22 cellular contexts compared by ENCODE assay signal in the genomic region with DNA sequence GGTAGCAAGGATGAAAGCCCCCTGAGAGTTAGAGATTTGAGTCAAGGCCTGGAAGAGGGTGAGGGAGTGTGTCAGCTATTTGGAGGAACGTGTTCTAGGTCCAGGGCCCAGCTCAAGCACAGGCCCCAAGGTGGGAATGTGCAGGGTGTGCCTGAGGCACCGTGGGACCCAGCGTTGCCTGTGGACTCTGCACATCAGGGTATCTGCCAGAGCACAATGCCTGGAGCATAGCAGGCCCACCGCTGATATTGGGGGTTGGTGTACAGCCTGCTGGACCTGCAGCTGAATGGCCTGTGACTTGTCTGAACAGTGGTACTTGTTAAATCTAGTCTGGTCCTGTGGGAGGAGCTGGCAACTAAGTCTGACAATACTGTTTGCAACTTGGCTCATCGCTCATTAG.
"Had no signal": no experiment of that assay in that cellular context is flagged by ENCODE, and none has a peak within 500 bp of the region (broad histone marks: within the 10 kb centered on the region; RNA-seq: fewer than 3 reads in every experiment).

No MANE protein-coding gene starts in this region.

- H3K36me3 ChIP-seq: esophagus muscularis mucosa, neutrophil, ovary, prostate gland, suprapubic skin, tibial artery had no signal

- H3K4me3 Mint-ChIP-seq: activated CD4-positive, alpha-beta T cell treated with anti-CD3 and anti-CD28 coated beads for 36 hours; activated CD8-positive, alpha-beta memory T cell treated with anti-CD3 and anti-CD28 coated beads, Interleukin-2, amount 10 ng/mL, durations not matched to agents 7 days and 5 days; activated CD8-positive, alpha-beta T cell treated with anti-CD3 and anti-CD28 coated beads, Interleukin-2, amount 10 ng/mL, durations not matched to agents 7 days and 5 days; activated naive CD4-positive, alpha-beta T cell treated with anti-CD3 and anti-CD28 coated beads, Interleukin-2, amount 50 U/mL, for 24 hours; activated naive CD8-positive, alpha-beta T cell treated with anti-CD3 and anti-CD28 coated beads, Interleukin-2, amount 50 U/mL, for 24 hours; memory B cell; naive thymus-derived CD8-positive, alpha-beta T cell had no signal

- ATAC-seq: activated CD4-positive, alpha-beta T cell treated with anti-CD3 and anti-CD28 coated beads for 36 hours; activated CD8-positive, alpha-beta memory T cell treated with anti-CD3 and anti-CD28 coated beads, Interleukin-2, amount 10 ng/mL, durations not matched to agents 7 days and 5 days; activated CD8-positive, alpha-beta T cell treated with anti-CD3 and anti-CD28 coated beads, Interleukin-2, amount 10 ng/mL, durations not matched to agents 7 days and 5 days; activated naive CD8-positive, alpha-beta T cell treated with anti-CD3 and anti-CD28 coated beads, Interleukin-2, amount 50 U/mL, for 24 hours; left cardiac atrium; naive thymus-derived CD8-positive, alpha-beta T cell had no signal

- H3K27ac Mint-ChIP-seq: activated CD4-positive, alpha-beta T cell treated with anti-CD3 and anti-CD28 coated beads for 36 hours; activated CD8-positive, alpha-beta memory T cell treated with anti-CD3 and anti-CD28 coated beads, Interleukin-2, amount 10 ng/mL, durations not matched to agents 7 days and 5 days; activated CD8-positive, alpha-beta T cell treated with anti-CD3 and anti-CD28 coated beads, Interleukin-2, amount 10 ng/mL, durations not matched to agents 7 days and 5 days; activated naive CD4-positive, alpha-beta T cell treated with anti-CD3 and anti-CD28 coated beads, Interleukin-2, amount 50 U/mL, for 24 hours; activated naive CD8-positive, alpha-beta T cell treated with anti-CD3 and anti-CD28 coated beads, Interleukin-2, amount 50 U/mL, for 24 hours; activated T-helper 2 cell treated with anti-CD3 and anti-CD28 coated beads, Interferon-gamma antibody, Interleukin-2, Interleukin-4, amounts not matched to agents 10 μg/mL and 5 μg/mL and 100 μg/mL, durations not matched to agents 14 hours and 24 hours and 36 hours; memory B cell; naive thymus-derived CD8-positive, alpha-beta T cell had no signal

- DNase-seq: activated CD4-positive, alpha-beta T cell treated with anti-CD3 and anti-CD28 coated beads for 36 hours; activated CD4-positive, CD25-positive, alpha-beta regulatory T cell; activated CD8-positive, alpha-beta memory T cell treated with anti-CD3 and anti-CD28 coated beads, Interleukin-2, amount 10 ng/mL, durations not matched to agents 7 days and 5 days; activated CD8-positive, alpha-beta T cell treated with anti-CD3 and anti-CD28 coated beads, Interleukin-2, amount 10 ng/mL, durations not matched to agents 7 days and 5 days; activated naive CD8-positive, alpha-beta T cell treated with anti-CD3 and anti-CD28 coated beads, Interleukin-2, amount 50 U/mL, for 24 hours; activated T-cell treated with anti-CD3 and anti-CD28 coated beads, Interleukin-2, amount 50 U/mL, for 48 hours; central memory CD4-positive, alpha-beta T cell; foreskin melanocyte; left cardiac atrium; naive thymus-derived CD8-positive, alpha-beta T cell; stimulated activated naive CD4-positive, alpha-beta T cell; tibial artery had no signal

- H3K9me3 ChIP-seq: esophagus muscularis mucosa, neutrophil, ovary, prostate gland, suprapubic skin, tibial artery had no signal

- H3K4me1 ChIP-seq: esophagus muscularis mucosa, prostate gland, tibial artery had no signal

- FAIRE-seq: endothelial cell of umbilical vein, islet of Langerhans had no signal

- H3K9me3 Mint-ChIP-seq: activated naive CD4-positive, alpha-beta T cell treated with anti-CD3 and anti-CD28 coated beads, Interleukin-2, amount 50 U/mL, for 24 hours; activated naive CD8-positive, alpha-beta T cell treated with anti-CD3 and anti-CD28 coated beads, Interleukin-2, amount 50 U/mL, for 24 hours; activated T-helper 2 cell treated with anti-CD3 and anti-CD28 coated beads, Interferon-gamma antibody, Interleukin-2, Interleukin-4, amounts not matched to agents 10 μg/mL and 5 μg/mL and 100 μg/mL, durations not matched to agents 14 hours and 24 hours and 36 hours; memory B cell; naive thymus-derived CD8-positive, alpha-beta T cell had no signal

- H3K4me1 Mint-ChIP-seq: activated CD4-positive, alpha-beta T cell treated with anti-CD3 and anti-CD28 coated beads for 36 hours; activated CD8-positive, alpha-beta memory T cell treated with anti-CD3 and anti-CD28 coated beads, Interleukin-2, amount 10 ng/mL, durations not matched to agents 7 days and 5 days; activated naive CD4-positive, alpha-beta T cell treated with anti-CD3 and anti-CD28 coated beads, Interleukin-2, amount 50 U/mL, for 24 hours; activated naive CD8-positive, alpha-beta T cell treated with anti-CD3 and anti-CD28 coated beads, Interleukin-2, amount 50 U/mL, for 24 hours; memory B cell; naive thymus-derived CD8-positive, alpha-beta T cell had no signal

- H3K27ac ChIP-seq: esophagus muscularis mucosa, neutrophil, ovary, prostate gland, suprapubic skin, tibial artery had no signal

- H3K36me3 Mint-ChIP-seq: activated CD8-positive, alpha-beta memory T cell treated with anti-CD3 and anti-CD28 coated beads, Interleukin-2, amount 10 ng/mL, durations not matched to agents 7 days and 5 days; activated naive CD4-positive, alpha-beta T cell treated with anti-CD3 and anti-CD28 coated beads, Interleukin-2, amount 50 U/mL, for 24 hours; memory B cell; naive thymus-derived CD8-positive, alpha-beta T cell had no signal

- H3K4me3 ChIP-seq: esophagus muscularis mucosa, ovary, prostate gland, suprapubic skin, tibial artery had no signal

- H3K27me3 ChIP-seq: ovary had no signal
